ENCODE assay signal across 25 cellular contexts in genomic region chr3:105409364-105409763, GRCh38.
"Had no signal": no experiment of that assay in that cellular context is flagged by ENCODE, and none has a peak within 500 bp of the region (broad histone marks: within the 10 kb centered on the region; RNA-seq: fewer than 3 reads in every experiment).

No MANE protein-coding gene starts in this region.

- FAIRE-seq: islet of Langerhans had no signal

- H3K4me2 ChIP-seq: neural progenitor cell had no signal

- H2AFZ ChIP-seq: neural progenitor cell had no signal

- DNase-seq: dorsolateral prefrontal cortex; effector CD8-positive, alpha-beta T cell; gastrocnemius medialis; heart right ventricle; hypothalamus; left cardiac atrium; left ventricle myocardium inferior; lower lobe of right lung; mesenchymal stem cell; midbrain; nucleus accumbens; ovary; sigmoid colon; stimulated activated CD4-positive, alpha-beta T cell treated with anti-CD3 and anti-CD28 coated beads, Interleukin-2, amount 100 ng/mL, for 24 hours; stimulated activated CD4-positive, alpha-beta T cell treated with anti-CD3 and anti-CD28 coated beads, Interleukin-4, amount 100 ng/mL, for 4 hours; stimulated activated naive B cell treated with anti-CD40 and anti-IgM and Interleukin-4, amounts not matched to agents 10 μg/mL and 1 μg/mL and 100 μg/mL, for 72 hours; stimulated activated naive CD8-positive, alpha-beta T cell treated with anti-CD3 and anti-CD28 coated beads, Interleukin-15, amount 100 ng/mL, for 72 hours; testis; upper lobe of right lung had no signal

- H3K9ac ChIP-seq: neural progenitor cell had no signal

- H3K36me3 ChIP-seq: gastrocnemius medialis, heart right ventricle, left ventricle myocardium inferior, lower lobe of right lung, neural progenitor cell, ovary, right atrium auricular region, sigmoid colon, tibial nerve, upper lobe of right lung, vagina had no signal

- H3K4me3 ChIP-seq: dorsolateral prefrontal cortex, gastrocnemius medialis, heart right ventricle, left ventricle myocardium inferior, lower lobe of right lung, neural progenitor cell, ovary, right atrium auricular region, sigmoid colon, skin epidermis, testis, tibial nerve, upper lobe of right lung, vagina had no signal

- H3K9me3 ChIP-seq: gastrocnemius medialis, lower lobe of right lung, ovary, right atrium auricular region, sigmoid colon, testis, tibial nerve, upper lobe of right lung, vagina had no signal

- H3K27me3 ChIP-seq: dorsolateral prefrontal cortex, gastrocnemius medialis, heart right ventricle, neural progenitor cell, ovary, right atrium auricular region, sigmoid colon, testis, tibial nerve, upper lobe of right lung, vagina had no signal

- H3K27ac ChIP-seq: gastrocnemius medialis, heart right ventricle, left ventricle myocardium inferior, lower lobe of right lung, neural progenitor cell, ovary, right atrium auricular region, sigmoid colon, skin epidermis, testis, tibial nerve, upper lobe of right lung, vagina had no signal

- H3K4me1 ChIP-seq: gastrocnemius medialis, heart right ventricle, left ventricle myocardium inferior, lower lobe of right lung, neural progenitor cell, right atrium auricular region, sigmoid colon, testis, tibial nerve, upper lobe of right lung, vagina had no signal
